In the genomic region with DNA sequence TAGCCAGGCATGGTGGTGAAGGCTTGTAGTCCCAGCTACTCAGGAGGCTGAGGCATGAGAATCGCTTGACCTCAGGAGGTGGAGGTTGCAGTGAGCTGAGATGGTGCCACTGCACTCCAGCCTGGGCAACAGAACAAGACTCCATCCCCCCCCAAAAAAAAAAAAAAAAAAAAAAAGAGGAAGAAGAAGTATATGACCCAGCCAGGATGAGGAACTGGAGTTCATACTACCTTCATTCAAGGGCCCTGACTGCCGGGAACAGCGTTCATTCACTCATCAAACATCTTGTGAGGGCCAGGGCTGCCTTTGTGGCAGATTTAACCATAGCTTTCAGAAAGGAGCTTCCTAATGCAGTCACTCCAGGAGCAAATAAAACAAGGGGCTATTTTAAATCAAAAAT, we compare ENCODE assay signal across 8 cellular contexts.
DNase-seq lines count a peak whose midpoint lies in the region; ATAC-seq and TF ChIP-seq lines count a peak whose summit lies in the region.

No MANE protein-coding gene starts in this region.

- H3K27me3 Mint-ChIP-seq in activated CD4-positive, alpha-beta T cell treated with anti-CD3 and anti-CD28 coated beads, Interleukin-2, amount 10 ng/mL, durations not matched to agents 24 days and 14 days: no peaks in the 10 kb centered on the region
- H3K27me3 Mint-ChIP-seq in activated B cell treated with CpG ODN at 0.5 μM for 24 hours: peaks cover 12% of the 10 kb centered on the region

- no peak for TF ChIP-seq RAD21 in liver (IDR thresholded peaks at IDR 0.05)

- H3K36me3 Mint-ChIP-seq in activated CD4-positive, alpha-beta T cell treated with anti-CD3 and anti-CD28 coated beads, Interleukin-2, amount 10 ng/mL, durations not matched to agents 24 days and 14 days (ENCODE audit: low read depth): peaks cover 1% of the 10 kb centered on the region
- H3K36me3 Mint-ChIP-seq in activated B cell treated with CpG ODN at 0.5 μM for 24 hours (ENCODE audit: low read depth): no peaks in the 10 kb centered on the region

- ATAC-seq in activated B cell treated with CpG ODN at 0.5 μM for 24 hours (ENCODE audit: low read depth): no peak
- no peak for ATAC-seq in HG02938 (IDR thresholded peaks at IDR 0.05; ENCODE audit: unreplicated experiment)

- no peaks in the 10 kb centered on the region for H3K9me3 ChIP-seq in liver (ENCODE audit: control insufficient read depth in 4 of 4, low read length in 3 of 4)

- H3K4me3 Mint-ChIP-seq in activated CD4-positive, alpha-beta T cell treated with anti-CD3 and anti-CD28 coated beads, Interleukin-2, amount 10 ng/mL, durations not matched to agents 24 days and 14 days: peak overlapping the region; percentile 85
- peak overlapping the region; percentile 67 for H3K4me3 Mint-ChIP-seq in activated B cell treated with CpG ODN at 0.5 μM for 24 hours

- CTCF ChIA-PET in activated B cell treated with CpG ODN at 0.5 μM for 24 hours (lab: Charles Lee): interaction anchor here (1.5 to 3.3 kb wide), 2 partner anchors 224 to 277 kb away, joined by 3 to 34 read pairs; no protein-coding TSS in a partner anchor

- H3K4me1 Mint-ChIP-seq in activated CD4-positive, alpha-beta T cell treated with anti-CD3 and anti-CD28 coated beads, Interleukin-2, amount 10 ng/mL, durations not matched to agents 24 days and 14 days: peaks cover 61% of the 10 kb centered on the region
- H3K4me1 Mint-ChIP-seq in activated B cell treated with CpG ODN at 0.5 μM for 24 hours: peaks cover 22% of the 10 kb centered on the region

- H3K9ac ChIP-seq in liver (ENCODE audit: low read depth in 1 of 2, low read length in 2 of 2): no peak overlapping the region

- no peaks in the 10 kb centered on the region for H3K9me3 Mint-ChIP-seq in activated CD4-positive, alpha-beta T cell treated with anti-CD3 and anti-CD28 coated beads, Interleukin-2, amount 10 ng/mL, durations not matched to agents 24 days and 14 days
- no peaks in the 10 kb centered on the region for H3K9me3 Mint-ChIP-seq in activated B cell treated with CpG ODN at 0.5 μM for 24 hours

- H3K27ac ChIP-seq in liver (ENCODE audit: low read depth in 1 of 2, low read length in 2 of 2) (peak overlapping the region; percentile 73 to 82), substantia nigra (ENCODE audit: low read depth, low read length, poor library complexity, severe bottlenecking) (peak overlapping the region; percentile 62)

- H3K4me3 ChIP-seq in liver (ENCODE audit: low read depth in 1 of 3, low read length in 3 of 3): no peak overlapping the region

- intact Hi-C loops in activated CD4-positive, alpha-beta T cell treated with anti-CD3 and anti-CD28 coated beads, Interleukin-2, amount 10 ng/mL, durations not matched to agents 24 days and 14 days (cut with micrococcal nuclease): loop anchor here (1.0 to 5.0 kb wide), 2 partner anchors 9 to 284 kb away; a partner anchor contains a TSS
- intact Hi-C loops in activated B cell treated with CpG ODN at 0.5 μM for 24 hours (cut with micrococcal nuclease): loop anchor here (10.0 kb wide), 1 partner anchor 126 kb away; a partner anchor contains a TSS

- H3K36me3 ChIP-seq in liver (ENCODE audit: control insufficient read depth in 4 of 4, insufficient read depth in 3 of 4, low read depth in 1 of 4, low read length in 3 of 4): no peaks in the 10 kb centered on the region

- POLR2A ChIA-PET in activated B cell treated with CpG ODN at 0.5 μM for 24 hours (lab: Charles Lee): no interaction called here

- WGBS in liver: 85% methylated on average over 3 of the region's 3 CpGs

- no peak for DNase-seq in activated CD4-positive, alpha-beta T cell treated with anti-CD3 and anti-CD28 coated beads, Interleukin-2, amount 10 ng/mL, durations not matched to agents 24 days and 14 days
- DNase-seq in activated CD4-positive, alpha-beta T cell treated with anti-CD3 and anti-CD28 coated beads for 4 hours: no peak
- DNase-seq in activated B cell treated with CpG ODN at 0.5 μM for 24 hours (no peak), substantia nigra (lab: John Stamatoyannopoulos, UW) (peak in 2 of 49 donors; percentile 3 to 21), cerebellum (ENCODE audit: low spot score) (no peak), RKO (ENCODE audit: low spot score) (no peak)

- H3K4me1 ChIP-seq in liver (ENCODE audit: control insufficient read depth in 4 of 4, insufficient read depth in 4 of 4, low read length in 3 of 4): peaks cover 1 to 16% (median 10%) of the 10 kb centered on the region in 4 donors

- peak overlapping the region; percentile 87 for H3K27ac Mint-ChIP-seq in activated CD4-positive, alpha-beta T cell treated with anti-CD3 and anti-CD28 coated beads, Interleukin-2, amount 10 ng/mL, durations not matched to agents 24 days and 14 days
- H3K27ac Mint-ChIP-seq in activated B cell treated with CpG ODN at 0.5 μM for 24 hours: no peak overlapping the region

- TF ChIP-seq CTCF in activated B cell treated with CpG ODN at 0.5 μM for 24 hours (IDR thresholded peaks at IDR 0.05): no peak
- TF ChIP-seq CTCF in liver (IDR thresholded peaks at IDR 0.05; ENCODE audit: low read depth, low read length, missing input control): no peak

- no peaks in the 10 kb centered on the region for H3K27me3 ChIP-seq in liver (ENCODE audit: control insufficient read depth in 4 of 4, insufficient read depth in 4 of 4, low read length in 3 of 4)

TF ChIP-seq in liver, 16 proteins besides CTCF, POLR2A, EP300 and RAD21:
- no peak for TF ChIP-seq SP1 (IDR thresholded peaks at IDR 0.05)
- TF ChIP-seq YY1 (IDR thresholded peaks at IDR 0.05): no peak
- TF ChIP-seq HNF4G (IDR thresholded peaks at IDR 0.05): no peak
- TF ChIP-seq, protein P1, sequence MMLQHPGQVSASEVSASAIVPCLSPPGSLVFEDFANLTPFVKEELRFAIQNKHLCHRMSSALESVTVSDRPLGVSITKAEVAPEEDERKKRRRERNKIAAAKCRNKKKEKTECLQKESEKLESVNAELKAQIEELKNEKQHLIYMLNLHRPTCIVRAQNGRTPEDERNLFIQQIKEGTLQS (IDR thresholded peaks at IDR 0.05): no peak
- TF ChIP-seq, protein P2, sequence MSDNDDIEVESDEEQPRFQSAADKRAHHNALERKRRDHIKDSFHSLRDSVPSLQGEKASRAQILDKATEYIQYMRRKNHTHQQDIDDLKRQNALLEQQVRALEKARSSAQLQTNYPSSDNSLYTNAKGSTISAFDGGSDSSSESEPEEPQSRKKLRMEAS (IDR thresholded peaks at IDR 0.05): no peak
- TF ChIP-seq JUND (IDR thresholded peaks at IDR 0.05): no peak
- no peak for TF ChIP-seq TAF1 (conservative IDR thresholded peaks at IDR 0.05)
- TF ChIP-seq NR2F2 (IDR thresholded peaks at IDR 0.05): no peak
- TF ChIP-seq FOXA2 (IDR thresholded peaks at IDR 0.05): no peak
- TF ChIP-seq, protein P3, sequence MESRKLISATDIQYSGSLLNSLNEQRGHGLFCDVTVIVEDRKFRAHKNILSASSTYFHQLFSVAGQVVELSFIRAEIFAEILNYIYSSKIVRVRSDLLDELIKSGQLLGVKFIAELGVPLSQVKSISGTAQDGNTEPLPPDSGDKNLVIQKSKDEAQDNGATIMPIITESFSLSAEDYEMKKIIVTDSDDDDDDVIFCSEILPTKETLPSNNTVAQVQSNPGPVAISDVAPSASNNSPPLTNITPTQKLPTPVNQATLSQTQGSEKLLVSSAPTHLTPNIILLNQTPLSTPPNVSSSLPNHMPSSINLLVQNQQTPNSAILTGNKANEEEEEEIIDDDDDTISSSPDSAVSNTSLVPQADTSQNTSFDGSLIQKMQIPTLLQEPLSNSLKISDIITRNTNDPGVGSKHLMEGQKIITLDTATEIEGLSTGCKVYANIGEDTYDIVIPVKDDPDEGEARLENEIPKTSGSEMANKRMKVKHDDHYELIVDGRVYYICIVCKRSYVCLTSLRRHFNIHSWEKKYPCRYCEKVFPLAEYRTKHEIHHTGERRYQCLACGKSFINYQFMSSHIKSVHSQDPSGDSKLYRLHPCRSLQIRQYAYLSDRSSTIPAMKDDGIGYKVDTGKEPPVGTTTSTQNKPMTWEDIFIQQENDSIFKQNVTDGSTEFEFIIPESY (IDR thresholded peaks at IDR 0.05): no peak
- TF ChIP-seq EGR1 (IDR thresholded peaks at IDR 0.05; ENCODE audit: low read depth in 2 of 2): no peak
TF ChIP-seq in liver: peak in this region for 0.
